In genomic region chr2:73926493-73927327, GRCh38 we compare ENCODE assay signal across 1 cellular context.
A peak's percentile ranks its signal among the peaks of the same experiment; 100 is the strongest.
TF ChIP-seq lines count a peak whose summit lies in the region.

DGUOK (plus strand) TSS chr2:73926880; CDS start chr2:73926911, 31 bp downstream.

TF ChIP-seq in HepG2, 621 proteins besides CTCF, POLR2A, EP300 and RAD21 (continued from another document and continues in another):
- TF ChIP-seq ZNF431 (CRISPR knock-in tag; IDR thresholded peaks at IDR 0.05; ENCODE audit: borderline replicate concordance, low read depth) (peak; percentile 91), PBX2 (CRISPR knock-in tag; IDR thresholded peaks at IDR 0.05) (0 out of 2 replicates have a peak, but pooled peaks have one; percentile 9), ZNF337 (CRISPR knock-in tag; IDR thresholded peaks at IDR 0.05; ENCODE audit: borderline replicate concordance, low read depth) (no peak), ZBTB2 (CRISPR knock-in tag; IDR thresholded peaks at IDR 0.05; ENCODE audit: low read depth) (peak; percentile 49; the same call in 1 of the 2 replicates), STAT5B (CRISPR knock-in tag; IDR thresholded peaks at IDR 0.05) (0 out of 2 replicates have a peak, but pooled peaks have one; percentile 35), ZNF724P (CRISPR knock-in tag; IDR thresholded peaks at IDR 0.05; ENCODE audit: borderline replicate concordance) (peak; percentile 87; the same call in 1 of the 2 replicates), CENPX (CRISPR knock-in tag; IDR thresholded peaks at IDR 0.05) (no peak), IKZF1 (IDR thresholded peaks at IDR 0.05) (no peak), RFX5 (IDR thresholded peaks at IDR 0.05; ENCODE audit: low read depth, low read length) (peak; percentile 50; the same call in 1 of the 2 replicates), ZMAT5 (CRISPR knock-in tag; IDR thresholded peaks at IDR 0.05; ENCODE audit: borderline replicate concordance, low read depth) (no peak), ZBTB33 (CRISPR knock-in tag; IDR thresholded peaks at IDR 0.05) (peak; percentile 26), POLR2G (IDR thresholded peaks at IDR 0.05; ENCODE audit: low read depth, low read length) (peak; percentile 97), ZIK1 (CRISPR knock-in tag; IDR thresholded peaks at IDR 0.05; ENCODE audit: borderline replicate concordance, low read depth) (peak; percentile 79; the same call in 1 of the 2 replicates), ZNF720 (CRISPR knock-in tag; IDR thresholded peaks at IDR 0.05) (no peak), TRAFD1 (CRISPR knock-in tag; IDR thresholded peaks at IDR 0.05; ENCODE audit: borderline replicate concordance) (no peak), ZNF589 (CRISPR knock-in tag; conservative IDR thresholded peaks at IDR 0.05) (0 out of 2 replicates have a peak, but pooled peaks have one; percentile 37), IRF9 (CRISPR knock-in tag; IDR thresholded peaks at IDR 0.05; ENCODE audit: borderline replicate concordance) (peak; percentile 41; the same call in 1 of the 2 replicates), ZFP41 (CRISPR knock-in tag; IDR thresholded peaks at IDR 0.05; ENCODE audit: borderline replicate concordance) (0 out of 2 replicates have a peak, but pooled peaks have one; percentile 39), ZNF235 (CRISPR knock-in tag; IDR thresholded peaks at IDR 0.05; ENCODE audit: borderline replicate concordance) (0 out of 2 replicates have a peak, but pooled peaks have one; percentile 67), HDAC1 (CRISPR knock-in tag; IDR thresholded peaks at IDR 0.05) (peak; percentile 90), ZFP36 (IDR thresholded peaks at IDR 0.05; ENCODE audit: borderline replicate concordance, low read depth, low read length, partially characterized antibody) (no peak), POLR2AphosphoS5 (IDR thresholded peaks at IDR 0.05; ENCODE audit: low read depth, low read length) (peak; percentile 96), FOXP1 (IDR thresholded peaks at IDR 0.05) (no peak), FOXP1 (CRISPR knock-in tag; IDR thresholded peaks at IDR 0.05) (0 out of 2 replicates have a peak, but pooled peaks have one; percentile 24), ZNF564 (CRISPR knock-in tag; IDR thresholded peaks at IDR 0.05) (peak; percentile 87), ZNF646 (CRISPR knock-in tag; IDR thresholded peaks at IDR 0.05) (no peak), MTERF4 (CRISPR knock-in tag; IDR thresholded peaks at IDR 0.05) (peak; percentile 89), ZSCAN12 (CRISPR knock-in tag; IDR thresholded peaks at IDR 0.05) (no peak), NFIC (IDR thresholded peaks at IDR 0.05; ENCODE audit: low read length) (no peak), ZBTB34 (CRISPR knock-in tag; IDR thresholded peaks at IDR 0.05) (no peak; the same call in 1 of the 2 replicates), ZBTB20 (CRISPR knock-in tag; IDR thresholded peaks at IDR 0.05; ENCODE audit: borderline replicate concordance, low read depth) (peak; percentile 85; the same call in 1 of the 2 replicates), SMAD1 (CRISPR knock-in tag; IDR thresholded peaks at IDR 0.05; ENCODE audit: borderline replicate concordance, low read depth) (peak; percentile 70; the same call in 1 of the 2 replicates), ZNF138 (CRISPR knock-in tag; IDR thresholded peaks at IDR 0.05; ENCODE audit: low read depth) (peak; percentile 83; the same call in 1 of the 2 replicates), GZF1 (CRISPR knock-in tag; IDR thresholded peaks at IDR 0.05) (no peak; the same call in 1 of the 2 replicates), CEBPG (CRISPR knock-in tag; IDR thresholded peaks at IDR 0.05) (peak; percentile 87), RCOR2 (CRISPR knock-in tag; IDR thresholded peaks at IDR 0.05) (peak; percentile 33; the same call in 1 of the 2 replicates), MYPOP (CRISPR knock-in tag; IDR thresholded peaks at IDR 0.05) (peak; percentile 87), PRPF4 (IDR thresholded peaks at IDR 0.05; ENCODE audit: low read depth, low read length, poor library complexity, severe bottlenecking) (no peak), ATF5 (CRISPR knock-in tag; IDR thresholded peaks at IDR 0.05; ENCODE audit: low read depth) (peak; percentile 86; the same call in 1 of the 2 replicates), IRF1 (CRISPR knock-in tag; IDR thresholded peaks at IDR 0.05; ENCODE audit: low read depth) (no peak)
